ENCODE assay signal across 21 cellular contexts in the genomic region with DNA sequence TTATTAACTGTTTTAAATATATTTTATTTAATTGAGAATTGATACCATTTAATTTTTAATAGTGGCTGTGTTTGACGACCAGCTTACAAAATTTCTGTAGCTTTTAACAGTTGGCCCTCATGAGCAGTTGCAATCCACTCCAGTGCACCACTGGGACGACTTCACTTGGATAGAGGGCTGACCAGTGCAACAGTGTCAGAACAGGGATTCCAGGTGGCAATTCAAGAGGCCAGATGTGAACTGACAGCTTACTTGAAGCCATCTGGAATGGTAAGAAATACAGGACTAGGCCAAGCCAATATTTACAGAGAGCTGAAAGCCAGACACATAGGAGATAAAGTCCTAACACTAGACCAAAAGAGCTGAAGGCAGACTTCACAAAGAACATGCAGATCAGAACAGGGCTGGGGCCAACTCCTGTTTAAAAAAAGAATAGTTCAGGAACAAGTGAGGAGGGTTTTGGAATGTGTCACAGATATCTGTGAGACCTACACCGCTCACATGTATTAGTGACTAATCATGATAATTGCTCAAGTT.
DNase-seq lines count a peak whose midpoint lies in the region; ATAC-seq, FAIRE-seq and TF ChIP-seq lines count a peak whose summit lies in the region.
"Had no signal": no experiment of that assay in that cellular context is flagged by ENCODE, and none has a peak within 500 bp of the region (broad histone marks: within the 10 kb centered on the region; RNA-seq: fewer than 3 reads in every experiment).

No MANE protein-coding gene starts in this region.

- H3K36me3 ChIP-seq in left ventricle myocardium inferior (no peaks in the 10 kb centered on the region), breast epithelium (no peaks in the 10 kb centered on the region), brain microvascular endothelial cell (replicated peaks) (no peaks in the 10 kb centered on the region)
- H3K36me3 ChIP-seq: BLaER1, upper lobe of right lung had no signal

- FAIRE-seq in GM12891 (lab: Jason Lieb, UNC): no peak
- FAIRE-seq: islet of Langerhans had no signal

- H3K27ac ChIP-seq in left ventricle myocardium inferior (replicated peaks) (peak overlapping the region; percentile 80), breast epithelium (peak overlapping the region in 1 of 2 donors; percentile 90), brain microvascular endothelial cell (no peak overlapping the region)
- H3K27ac ChIP-seq: BLaER1, RWPE1 had no signal

- TF ChIP-seq POLR2A in breast epithelium (IDR thresholded peaks at IDR 0.05) (no peak), GM12891 (IDR thresholded peaks at IDR 0.05; ENCODE audit: low read depth, low read length) (no peak)

- H3K4me1 ChIP-seq in left ventricle myocardium inferior (peaks cover 43% of the 10 kb centered on the region), breast epithelium (no peaks in the 10 kb centered on the region)
- H3K4me1 ChIP-seq: BLaER1, upper lobe of right lung had no signal

- in situ Hi-C loops in brain microvascular endothelial cell (cut with HindIII; ENCODE audit: low pct_ligation_motif_present, low sequenced_read_pairs): no loop called here

- no peaks in the 10 kb centered on the region for H3K36me3 Mint-ChIP-seq in brain

- ATAC-seq in HG02763 (IDR thresholded peaks at IDR 0.05; ENCODE audit: unreplicated experiment): no peak
- ATAC-seq: activated CD4-positive, CD25-positive, alpha-beta regulatory T cell treated with anti-CD3 and anti-CD28 coated beads, Interleukin-2, amount 50 U/mL, for 24 hours; activated CD8-positive, alpha-beta T cell treated with anti-CD3 and anti-CD28 coated beads for 36 hours; HCT116; upper lobe of right lung had no signal

- intact Hi-C loops in left ventricle myocardium inferior (cut with micrococcal nuclease): no loop called here
- intact Hi-C loops in breast epithelium (cut with DNase I; ENCODE audit: low total_unique reads): loop anchor here (10.0 kb wide), 1 partner anchor 56 kb away; no protein-coding TSS in a partner anchor

- no peak overlapping the region for H3K4me3 ChIP-seq in left ventricle myocardium inferior
- H3K4me3 ChIP-seq in breast epithelium: peak overlapping the region in 1 of 3 donors; percentile 27
- H3K4me3 ChIP-seq in brain microvascular endothelial cell (ENCODE audit: low read depth, low read length): no peak overlapping the region
- H3K4me3 ChIP-seq: BLaER1, upper lobe of right lung had no signal

- H3K27me3 ChIP-seq in left ventricle myocardium inferior (ENCODE audit: low read depth) (no peaks in the 10 kb centered on the region), breast epithelium (no peaks in the 10 kb centered on the region), brain microvascular endothelial cell (replicated peaks) (no peaks in the 10 kb centered on the region)
- H3K27me3 ChIP-seq: BLaER1, upper lobe of right lung had no signal

- H3K4me3 Mint-ChIP-seq in brain: peak overlapping the region in 1 of 5 experiments; percentile 8
- H3K4me3 Mint-ChIP-seq: activated CD8-positive, alpha-beta T cell treated with anti-CD3 and anti-CD28 coated beads for 36 hours; nephron progenitor cell had no signal

- DNase-seq in DMS 273 treated with DMSO at 0.1 percent for 48 hours (lab: John Stamatoyannopoulos, UW) (peak; percentile 67), NCI-H510A treated with DMSO at 0.1 percent for 48 hours (lab: John Stamatoyannopoulos, UW) (peak; percentile 65), left ventricle myocardium inferior (peak; percentile 41), breast epithelium (ENCODE audit: low spot score in 2 of 2) (no peak), GM12891 (ENCODE audit: insufficient read length, low spot score) (no peak), brain microvascular endothelial cell (no peak)
- DNase-seq: activated CD8-positive, alpha-beta T cell treated with anti-CD3 and anti-CD28 coated beads for 36 hours; activated naive CD4-positive, alpha-beta T cell treated with Interleukin-2 at 50 U/mL for 16 hours; central memory CD4-positive, alpha-beta T cell; hypothalamus; NCI-H2227 treated with DMSO at 0.1 percent for 48 hours; nephron progenitor cell; posterior cingulate gyrus; upper lobe of right lung had no signal

- peak overlapping the region; percentile 2 to 97 (median 90) for H3K27ac Mint-ChIP-seq in brain
- H3K27ac Mint-ChIP-seq: activated CD8-positive, alpha-beta T cell treated with anti-CD3 and anti-CD28 coated beads for 36 hours had no signal

- H3K9me3 Mint-ChIP-seq in brain: no peaks in the 10 kb centered on the region
- H3K9me3 Mint-ChIP-seq: activated CD8-positive, alpha-beta T cell treated with anti-CD3 and anti-CD28 coated beads for 36 hours; nephron progenitor cell had no signal

- H3K27me3 Mint-ChIP-seq in brain: peaks cover 6% of the 10 kb centered on the region
- H3K27me3 Mint-ChIP-seq: activated CD8-positive, alpha-beta T cell treated with anti-CD3 and anti-CD28 coated beads for 36 hours had no signal

- peaks cover 67% of the 10 kb centered on the region for H3K4me1 Mint-ChIP-seq in brain

- H3K9me3 ChIP-seq in left ventricle myocardium inferior (replicated peaks): no peaks in the 10 kb centered on the region
- no peaks in the 10 kb centered on the region for H3K9me3 ChIP-seq in breast epithelium
- H3K9me3 ChIP-seq: BLaER1, upper lobe of right lung had no signal

- TF ChIP-seq CTCF in brain (conservative IDR thresholded peaks at IDR 0.05): no peak
- TF ChIP-seq CTCF in left ventricle myocardium inferior (IDR thresholded peaks at IDR 0.05; ENCODE audit: borderline replicate concordance): no peak
- TF ChIP-seq CTCF in breast epithelium (IDR thresholded peaks at IDR 0.05): no peak
- TF ChIP-seq CTCF in brain microvascular endothelial cell (IDR thresholded peaks at IDR 0.05; ENCODE audit: low read depth, low read length, missing control alignments): no peak

TF ChIP-seq in GM12891, 5 proteins besides CTCF, POLR2A, EP300 and RAD21:
- TF ChIP-seq POU2F2 (IDR thresholded peaks at IDR 0.05; ENCODE audit: low read depth, low read length): no peak
- no peak for TF ChIP-seq PAX5 (IDR thresholded peaks at IDR 0.05; ENCODE audit: insufficient read depth, low read length, severe bottlenecking)
- no peak for TF ChIP-seq POLR2AphosphoS5 (IDR thresholded peaks at IDR 0.05; ENCODE audit: low read depth, low read length)
- TF ChIP-seq TAF1 (IDR thresholded peaks at IDR 0.05; ENCODE audit: low read depth, low read length): no peak
TF ChIP-seq in GM12891: peak in this region for 0.

Comparison
In these comparisons a context has a peak if more than half of its experiments do, and no peak if none do; other contexts are left out.
1. DNase-seq: peak in DMS 273 treated with DMSO at 0.1 percent for 48 hours (single experiment), NCI-H510A treated with DMSO at 0.1 percent for 48 hours (single experiment) and left ventricle myocardium inferior (single experiment); none in breast epithelium (0 of 2), GM12891 (single experiment) and brain microvascular endothelial cell (single experiment).